26 cellular contexts compared by ENCODE assay signal in genomic region chr16:1665829-1666228, GRCh38.
"Had no signal": no experiment of that assay in that cellular context is flagged by ENCODE, and none has a peak within 500 bp of the region (broad histone marks: within the 10 kb centered on the region; RNA-seq: fewer than 3 reads in every experiment).

No MANE protein-coding gene starts in this region.

- H3K4me3 ChIP-seq: colonic mucosa, esophagus squamous epithelium, gastrocnemius medialis, hepatocyte, left lung, lower lobe of right lung, mucosa of descending colon had no signal

- H2AFZ ChIP-seq: hepatocyte had no signal

- ATAC-seq: effector memory CD8-positive, alpha-beta T cell; esophagus mucosa; gastrocnemius medialis; left lung; left ventricle myocardium superior; lower lobe of right lung; mucosa of descending colon; naive thymus-derived CD8-positive, alpha-beta T cell had no signal

- H3K27ac ChIP-seq: colonic mucosa, epithelial cell of prostate, esophagus squamous epithelium, gastrocnemius medialis, hepatocyte, left lung, lower lobe of right lung had no signal

- H3K4me1 ChIP-seq: colonic mucosa, esophagus squamous epithelium, gastrocnemius medialis, left lung, lower lobe of right lung had no signal

- H3K27me3 ChIP-seq: colonic mucosa, esophagus squamous epithelium, gastrocnemius medialis, hepatocyte, left lung had no signal

- H3K9me3 ChIP-seq: colonic mucosa, esophagus squamous epithelium, gastrocnemius medialis, left lung, lower lobe of right lung, mucosa of descending colon had no signal

- H3K4me2 ChIP-seq: hepatocyte had no signal

- DNase-seq: colonic mucosa; cortex of kidney; effector CD8-positive, alpha-beta T cell; effector memory CD8-positive, alpha-beta T cell; endodermal cell; erythroblast; esophagus squamous epithelium; foreskin fibroblast; foreskin melanocyte; gastrocnemius medialis; glutamatergic neuron; head of caudate nucleus; hypothalamus; immature natural killer cell; kidney; kidney glomerular epithelial cell; left ventricle myocardium superior; lower lobe of right lung; mesenchymal stem cell; naive B cell; naive thymus-derived CD8-positive, alpha-beta T cell had no signal
